8 cellular contexts compared by ENCODE assay signal in genomic region chr2:12412898-12413305, GRCh38.
DNase-seq lines count a peak whose midpoint lies in the region; ATAC-seq and TF ChIP-seq lines count a peak whose summit lies in the region.

No MANE protein-coding gene starts in this region.

- no peak overlapping the region for H3K18ac ChIP-seq in trophoblast cell (ENCODE audit: low read length)

- H3K9me3 ChIP-seq in right lobe of liver (no peaks in the 10 kb centered on the region), trophoblast cell (ENCODE audit: insufficient read depth, low read depth, low read length) (no peaks in the 10 kb centered on the region)

- no peak overlapping the region for H3K27ac ChIP-seq in right lobe of liver
- no peak overlapping the region for H3K27ac ChIP-seq in trophoblast cell (ENCODE audit: low read depth, low read length)

- peaks cover 6% of the 10 kb centered on the region for H3K9me3 Mint-ChIP-seq in activated CD8-positive, alpha-beta memory T cell treated with anti-CD3 and anti-CD28 coated beads, Interleukin-2, amount 10 ng/mL, durations not matched to agents 7 days and 5 days (ENCODE audit: low read depth)

- no peak overlapping the region for H3K14ac ChIP-seq in trophoblast cell (ENCODE audit: low read length)

- intact Hi-C loops in right lobe of liver (cut with DNase I): no loop called here

- H2BK5ac ChIP-seq in trophoblast cell (ENCODE audit: low read depth, low read length, poor library complexity): no peak overlapping the region

- no peak overlapping the region for H3K4me3 Mint-ChIP-seq in activated CD8-positive, alpha-beta memory T cell treated with anti-CD3 and anti-CD28 coated beads, Interleukin-2, amount 10 ng/mL, durations not matched to agents 7 days and 5 days

- H3K36me3 Mint-ChIP-seq in activated CD8-positive, alpha-beta memory T cell treated with anti-CD3 and anti-CD28 coated beads, Interleukin-2, amount 10 ng/mL, durations not matched to agents 7 days and 5 days: peaks cover 2% of the 10 kb centered on the region

- no peaks in the 10 kb centered on the region for H3K79me2 ChIP-seq in trophoblast cell (ENCODE audit: control insufficient read depth, insufficient read depth, low read length, poor library complexity)

- H3K4ac ChIP-seq in trophoblast cell (ENCODE audit: low read depth, low read length): no peak overlapping the region

- H4K8ac ChIP-seq in trophoblast cell (ENCODE audit: low read depth, low read length): no peak overlapping the region

- no peak overlapping the region for H2BK12ac ChIP-seq in trophoblast cell (ENCODE audit: low read length)

- H3K4me3 ChIP-seq in right lobe of liver: no peak overlapping the region
- H3K4me3 ChIP-seq in trophoblast cell (ENCODE audit: low read depth, low read length): no peak overlapping the region

- H3K27me3 ChIP-seq in right lobe of liver (no peaks in the 10 kb centered on the region), trophoblast cell (ENCODE audit: insufficient read depth, low read length) (no peaks in the 10 kb centered on the region)

- CTCF ChIA-PET in activated CD8-positive, alpha-beta memory T cell treated with anti-CD3 and anti-CD28 coated beads, Interleukin-2, amount 10 ng/mL, durations not matched to agents 7 days and 5 days (lab: Charles Lee): interaction anchor here (1.3 to 6.2 kb wide), 2 partner anchors 14 to 303 kb away, joined by 4 to 42 read pairs; partner anchors contain the start of gene TRIB2

- TF ChIP-seq POLR2A in right lobe of liver (IDR thresholded peaks at IDR 0.05): no peak

- H3K4me1 Mint-ChIP-seq in activated CD8-positive, alpha-beta memory T cell treated with anti-CD3 and anti-CD28 coated beads, Interleukin-2, amount 10 ng/mL, durations not matched to agents 7 days and 5 days: peaks cover 34% of the 10 kb centered on the region

- H3K79me1 ChIP-seq in trophoblast cell (ENCODE audit: low read length): no peaks in the 10 kb centered on the region

- WGBS in right lobe of liver (ENCODE audit: insufficient coverage, low coverage, low lambda C conversion rate, missing lambda C conversion rate): 22% methylated on average over 3 of the region's 3 CpGs
- no CpG with 5 or more reads among the region's 3 CpGs for WGBS in trophoblast cell (ENCODE audit: extremely low coverage, insufficient coverage, insufficient read length)

- H2BK120ac ChIP-seq in trophoblast cell (ENCODE audit: insufficient read depth, low read length, poor library complexity): no peak overlapping the region

- H3K27ac Mint-ChIP-seq in activated CD8-positive, alpha-beta memory T cell treated with anti-CD3 and anti-CD28 coated beads, Interleukin-2, amount 10 ng/mL, durations not matched to agents 7 days and 5 days: peak overlapping the region; percentile 44

- H3K4me1 ChIP-seq in right lobe of liver: peaks cover 0 to 4% (median 0%) of the 10 kb centered on the region in 4 donors
- peaks cover 2% of the 10 kb centered on the region in 2 experiments for H3K4me1 ChIP-seq in trophoblast cell (ENCODE audit: control insufficient read depth in 1 of 2, insufficient read depth in 2 of 2, low read length in 2 of 2)

- DNase-seq in activated CD8-positive, alpha-beta memory T cell treated with anti-CD3 and anti-CD28 coated beads, Interleukin-2, amount 10 ng/mL, durations not matched to agents 7 days and 5 days: peak; percentile 46
- no peak for DNase-seq in activated CD8-positive, alpha-beta memory T cell treated with anti-CD3 and anti-CD28 coated beads, Interleukin-2, amount 50 U/mL, for 4 hours
- peak; percentile 28 to 50 for DNase-seq in activated T-cell treated with anti-CD3 and anti-CD28 coated beads, Interleukin-2, amount 50 U/mL, for 48 hours
- DNase-seq in stimulated activated CD4-positive, alpha-beta T cell treated with anti-CD3 and anti-CD28 coated beads, Interleukin-12 subunit alpha, Interleukin-12 subunit beta, amount 100 ng/mL, for 48 hours (ENCODE audit: low read depth in 2 of 3, low spot score in 1 of 3): peak in 2 of 3 donors; percentile 18 to 19
- DNase-seq in right lobe of liver (no peak), medulla oblongata (ENCODE audit: extremely low spot score) (no peak), trophoblast cell (no peak)

- H3K9ac ChIP-seq in trophoblast cell (ENCODE audit: low read length): no peak overlapping the region

- ATAC-seq in activated CD8-positive, alpha-beta memory T cell treated with anti-CD3 and anti-CD28 coated beads, Interleukin-2, amount 10 ng/mL, durations not matched to agents 7 days and 5 days: peak; percentile 61
- ATAC-seq in HG03342 (IDR thresholded peaks at IDR 0.05; ENCODE audit: unreplicated experiment): peak; percentile 98
- ATAC-seq in right lobe of liver: no peak

- H3K27me3 Mint-ChIP-seq in activated CD8-positive, alpha-beta memory T cell treated with anti-CD3 and anti-CD28 coated beads, Interleukin-2, amount 10 ng/mL, durations not matched to agents 7 days and 5 days: no peaks in the 10 kb centered on the region

- H2AK5ac ChIP-seq in trophoblast cell (ENCODE audit: low read length): no peak overlapping the region

- no peak overlapping the region for H4K12ac ChIP-seq in trophoblast cell (ENCODE audit: low read depth, low read length)

- H2AFZ ChIP-seq in trophoblast cell (ENCODE audit: insufficient read depth, low read length, poor library complexity): no peak overlapping the region

- H3K23ac ChIP-seq in trophoblast cell (ENCODE audit: low read length): no peak overlapping the region

- H3K4me2 ChIP-seq in trophoblast cell (ENCODE audit: low read length): no peak overlapping the region

- TF ChIP-seq CTCF in right lobe of liver (IDR thresholded peaks at IDR 0.05): no peak

- H3K36me3 ChIP-seq in right lobe of liver: no peaks in the 10 kb centered on the region
- no peaks in the 10 kb centered on the region for H3K36me3 ChIP-seq in trophoblast cell (ENCODE audit: control insufficient read depth in 1 of 2, insufficient read depth in 2 of 2, low read length in 2 of 2)

- H4K91ac ChIP-seq in trophoblast cell (ENCODE audit: low read depth, low read length): no peak overlapping the region

Comparison
In these comparisons a context has a peak if more than half of its experiments do, and no peak if none do; other contexts are left out.
1. DNase-seq: peak in activated CD8-positive, alpha-beta memory T cell treated with anti-CD3 and anti-CD28 coated beads, Interleukin-2, amount 10 ng/mL, durations not matched to agents 7 days and 5 days (single experiment), activated T-cell treated with anti-CD3 and anti-CD28 coated beads, Interleukin-2, amount 50 U/mL, for 48 hours (2 of 2) and stimulated activated CD4-positive, alpha-beta T cell treated with anti-CD3 and anti-CD28 coated beads, Interleukin-12 subunit alpha, Interleukin-12 subunit beta, amount 100 ng/mL, for 48 hours (2 of 3); none in activated CD8-positive, alpha-beta memory T cell treated with anti-CD3 and anti-CD28 coated beads, Interleukin-2, amount 50 U/mL, for 4 hours (single experiment), right lobe of liver (0 of 3), medulla oblongata (single experiment) and trophoblast cell (0 of 2).
2. ATAC-seq: peak in activated CD8-positive, alpha-beta memory T cell treated with anti-CD3 and anti-CD28 coated beads, Interleukin-2, amount 10 ng/mL, durations not matched to agents 7 days and 5 days (single experiment) and HG03342 (single experiment); none in right lobe of liver (0 of 4).